Comparison of ENCODE assay signal across 16 cellular contexts in genomic region chr4:125703443-125703842, GRCh38.
DNase-seq lines count a peak whose midpoint lies in the region; TF ChIP-seq lines count a peak whose summit lies in the region.
"Had no signal": no experiment of that assay in that cellular context is flagged by ENCODE, and none has a peak within 500 bp of the region (broad histone marks: within the 10 kb centered on the region; RNA-seq: fewer than 3 reads in every experiment).

No MANE protein-coding gene starts in this region.

- no peak overlapping the region for H3K4me3 ChIP-seq in BJ (ENCODE audit: low read depth, low read length)
- no peak overlapping the region for H3K4me3 ChIP-seq in mesenchymal stem cell (ENCODE audit: insufficient read depth in 1 of 2, low read depth in 1 of 2, low read length in 2 of 2)
- no peak overlapping the region for H3K4me3 ChIP-seq in adrenal gland
- H3K4me3 ChIP-seq: BLaER1, transverse colon had no signal

- H3K36me3 ChIP-seq in BJ (ENCODE audit: control insufficient read depth, insufficient read depth, low read length) (no peaks in the 10 kb centered on the region; the same call in 1 of the 2 replicates), mesenchymal stem cell (ENCODE audit: control insufficient read depth in 1 of 2, insufficient read depth in 2 of 2, low read depth in 1 of 2, low read length in 2 of 2) (no peaks in the 10 kb centered on the region), adrenal gland (replicated peaks in 1 of 2) (no peaks in the 10 kb centered on the region)
- H3K36me3 ChIP-seq: BLaER1, transverse colon had no signal

- 0% methylated on average over 1 of the region's 1 CpG for WGBS in mesenchymal stem cell
- 42 to 71% (median 50%) methylated on average over 1 of the region's 1 CpG for WGBS in adrenal gland, 4 donors

- no peaks in the 10 kb centered on the region for H3K79me1 ChIP-seq in mesenchymal stem cell (replicated peaks; ENCODE audit: low read length, poor library complexity, severe bottlenecking)

- no peak for TF ChIP-seq CTCF in BJ (IDR thresholded peaks at IDR 0.05; ENCODE audit: insufficient read depth, low read depth, low read length)
- TF ChIP-seq CTCF in adrenal gland (IDR thresholded peaks at IDR 0.05) = no peak

- H3K27me3 ChIP-seq in BJ (ENCODE audit: control insufficient read depth, insufficient read depth, low read length) (no peaks in the 10 kb centered on the region), mesenchymal stem cell (ENCODE audit: control insufficient read depth in 1 of 2, insufficient read depth in 1 of 2, low read length in 2 of 2) (no peaks in the 10 kb centered on the region), adrenal gland (no peaks in the 10 kb centered on the region)
- H3K27me3 ChIP-seq: BLaER1, transverse colon had no signal

- H2AFZ ChIP-seq in mesenchymal stem cell (ENCODE audit: low read depth, low read length) = no peak overlapping the region

- no peaks in the 10 kb centered on the region for H3K9me3 ChIP-seq in mesenchymal stem cell (ENCODE audit: control insufficient read depth, low read length)
- no peaks in the 10 kb centered on the region for H3K9me3 ChIP-seq in adrenal gland (replicated peaks in 1 of 3)
- H3K9me3 ChIP-seq: transverse colon had no signal

- H3K27ac ChIP-seq in mesenchymal stem cell (ENCODE audit: low read length, poor library complexity, severe bottlenecking) (peak overlapping the region; percentile 57), adrenal gland (no peak overlapping the region)
- H3K27ac ChIP-seq: BLaER1, transverse colon, VCaP had no signal

- H2BK12ac ChIP-seq in mesenchymal stem cell (ENCODE audit: low read length in 2 of 2) = no peak overlapping the region

- intact Hi-C loops in adrenal gland (cut with DNase I) = no loop called here

- H4K91ac ChIP-seq in mesenchymal stem cell (ENCODE audit: low read length) = no peak overlapping the region

- POLR2A ChIA-PET in BJ (lab: Charles Lee) = no interaction called here

- CTCF ChIA-PET in BJ (lab: Yijun Ruan, JAX) = no interaction called here

- in situ Hi-C loops in ACHN (cut with HindIII; ENCODE audit: low pct_ligation_motif_present, low pct_unique_long_range_greater_than_20kb, low sequenced_read_pairs) = no loop called here

- peak; percentile 15 for DNase-seq in BJ (ENCODE audit: low read depth)
- peak; percentile 15 for DNase-seq in NCI-H2227 (lab: John Stamatoyannopoulos, UW; ENCODE audit: unreplicated experiment)
- peak; percentile 68 to 82 for DNase-seq in dermis microvascular lymphatic vessel endothelial cell (ENCODE audit: low read depth in 2 of 2)
- peak; percentile 47 for DNase-seq in mesenchymal stem cell
- no peak for DNase-seq in stimulated activated naive CD4-positive, alpha-beta T cell (lab: John Stamatoyannopoulos, UW)
- DNase-seq in ACHN = no peak
- DNase-seq in adrenal gland = no peak
- DNase-seq in SKM-1 treated with dmso at 0.1 percent for 144 hours (lab: John Stamatoyannopoulos, UW; ENCODE audit: unreplicated experiment) = no peak
- DNase-seq: activated naive CD4-positive, alpha-beta T cell treated with Interleukin-2 at 50 U/mL for 16 hours; DMS79 treated with DMSO at 0.1 percent for 48 hours; GOT3; NCI-H1930; NK-92 treated with Interleukin-12 subunit alpha and Interleukin-12 subunit beta, amount 100 ng/mL, for 24 hours; transverse colon had no signal

- no peak overlapping the region for H2AK5ac ChIP-seq in mesenchymal stem cell (ENCODE audit: low read length, severe bottlenecking)

- H3K4me2 ChIP-seq in mesenchymal stem cell (ENCODE audit: low read length, poor library complexity, severe bottlenecking) = no peak overlapping the region
- H3K4me2 ChIP-seq: BLaER1 had no signal

- no peak overlapping the region for H2BK120ac ChIP-seq in mesenchymal stem cell (ENCODE audit: low read depth, low read length)

- H3K14ac ChIP-seq in mesenchymal stem cell (ENCODE audit: low read length in 2 of 2) = no peak overlapping the region

- no peak overlapping the region for H3K23ac ChIP-seq in mesenchymal stem cell (ENCODE audit: low read length in 2 of 2)

- H3K4ac ChIP-seq in mesenchymal stem cell (ENCODE audit: low read depth in 1 of 2, low read length in 2 of 2) = no peak overlapping the region

- H3K4me1 ChIP-seq in mesenchymal stem cell (ENCODE audit: control insufficient read depth, insufficient read depth, low read depth, low read length) (peaks cover 2% of the 10 kb centered on the region), adrenal gland (replicated peaks in 1 of 2) (no peaks in the 10 kb centered on the region)
- H3K4me1 ChIP-seq: BLaER1, transverse colon had no signal

- H2BK15ac ChIP-seq in mesenchymal stem cell (ENCODE audit: low read depth, poor library complexity, severe bottlenecking) = no peak overlapping the region

- no peak for TF ChIP-seq POLR2A in adrenal gland (IDR thresholded peaks at IDR 0.05)

- H3K9ac ChIP-seq in mesenchymal stem cell (ENCODE audit: low read length) = no peak overlapping the region
- H3K9ac ChIP-seq: BLaER1 had no signal

- H2BK5ac ChIP-seq in mesenchymal stem cell (ENCODE audit: low read depth, low read length, poor library complexity, severe bottlenecking) = no peak overlapping the region

- H3K18ac ChIP-seq in mesenchymal stem cell (ENCODE audit: low read depth in 1 of 2, low read length in 2 of 2) = no peak overlapping the region

- no peak overlapping the region for H4K8ac ChIP-seq in mesenchymal stem cell (ENCODE audit: low read length)

Comparison
In these comparisons a context has a peak if more than half of its experiments do, and no peak if none do; other contexts are left out.
1. DNase-seq: peak in BJ (single experiment), NCI-H2227 (single experiment), dermis microvascular lymphatic vessel endothelial cell (2 of 2) and mesenchymal stem cell (single experiment); none in stimulated activated naive CD4-positive, alpha-beta T cell (0 of 6), ACHN (single experiment), adrenal gland (0 of 7) and SKM-1 treated with dmso at 0.1 percent for 144 hours (single experiment).